25 cellular contexts compared by ENCODE assay signal in the genomic region with DNA sequence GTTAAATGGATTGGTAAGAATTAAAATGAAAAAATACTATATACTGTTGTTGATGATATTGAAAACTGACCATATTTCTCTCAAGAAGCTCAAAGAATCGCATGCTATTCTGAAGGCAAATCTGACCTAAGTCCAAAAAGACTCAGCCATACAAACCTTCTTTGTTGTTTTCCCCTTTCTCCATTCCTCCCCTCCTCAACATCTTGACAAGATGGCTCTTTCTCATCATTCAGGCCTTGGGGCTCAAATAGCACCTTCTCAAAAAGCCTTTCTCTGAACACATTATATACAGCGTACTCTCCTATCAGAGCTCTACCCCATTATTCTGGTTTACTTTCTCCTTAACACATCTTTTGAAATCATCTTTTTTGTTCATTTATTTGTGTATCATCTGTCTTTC.
"Had no signal": no experiment of that assay in that cellular context is flagged by ENCODE, and none has a peak within 500 bp of the region (broad histone marks: within the 10 kb centered on the region; RNA-seq: fewer than 3 reads in every experiment).

No MANE protein-coding gene starts in this region.

- DNase-seq: activated CD4-positive, alpha-beta memory T cell treated with anti-CD3 and anti-CD28 coated beads, Interleukin-2, amount 10 ng/mL, durations not matched to agents 7 days and 5 days; activated CD4-positive, alpha-beta T cell treated with anti-CD3 and anti-CD28 coated beads for 36 hours; activated CD4-positive, alpha-beta T cell treated with anti-CD3 and anti-CD28 coated beads, Interleukin-2, amount 50 U/mL, for 1 hour; activated CD8-positive, alpha-beta memory T cell treated with anti-CD3 and anti-CD28 coated beads, Interleukin-2, amount 50 U/mL, for 4 hours; activated naive CD4-positive, alpha-beta T cell treated with anti-CD3 and anti-CD28 coated beads, Interleukin-2, amount 50 U/mL, for 16 hours; activated naive CD8-positive, alpha-beta T cell treated with anti-CD3 and anti-CD28 coated beads, Interleukin-2, amount 10 ng/mL, durations not matched to agents 7 days and 5 days; activated T-cell treated with anti-CD3 and anti-CD28 coated beads, Interleukin-2, amount 50 U/mL, for 72 hours; body of pancreas; Karpas-422; MM.1S; NCI-H1105; NCI-H1436; NCI-H1694 treated with DMSO at 0.1 percent for 48 hours; NCI-H2029 treated with DMSO at 0.1 percent for 48 hours; NCI-H345; NCI-H510A; NCI-H69; NK-92 treated with Interleukin-12 subunit alpha and Interleukin-12 subunit beta, amount 100 ng/mL, for 24 hours; Peyer's patch; SHP77 treated with DMSO at 0.1 percent for 48 hours; T-cell; WERI-Rb-1 had no signal

- H3K4me1 ChIP-seq: ascending aorta, Peyer's patch had no signal

- H3K27me3 ChIP-seq: ascending aorta, body of pancreas, Peyer's patch had no signal

- H3K27ac ChIP-seq: ascending aorta, body of pancreas, Peyer's patch, RWPE1, WERI-Rb-1 had no signal

- H3K9me3 ChIP-seq: ascending aorta, body of pancreas, Peyer's patch had no signal

- H3K36me3 ChIP-seq: ascending aorta, Peyer's patch, WERI-Rb-1 had no signal

- ATAC-seq: activated CD4-positive, alpha-beta T cell treated with anti-CD3 and anti-CD28 coated beads for 36 hours; activated T-cell treated with anti-CD3 and anti-CD28 coated beads, Interleukin-2, amount 50 U/mL, for 72 hours; body of pancreas; K562; T-cell had no signal

- H3K4me3 ChIP-seq: ascending aorta, body of pancreas, K562, Peyer's patch had no signal
